Comparison of ENCODE assay signal across 8 cellular contexts in genomic region chr19:7394728-7395359, GRCh38. TPM values are rescaled to one million over a fixed set of nuclear protein-coding genes. Genes with fewer than 3 reads are reported as not detected.
A peak's percentile ranks its signal among the peaks of the same experiment; 100 is the strongest.
DNase-seq lines count a peak whose midpoint lies in the region; ATAC-seq and TF ChIP-seq lines count a peak whose summit lies in the region.

No MANE protein-coding gene starts in this region.

- 0 to 1% methylated on average over 11 to 40 of the region's 61 CpGs for WGBS in testis, 2 donors

- no peaks in the 10 kb centered on the region for H3K9me3 ChIP-seq in testis

- H3K4me3 Mint-ChIP-seq in activated naive CD8-positive, alpha-beta T cell treated with anti-CD3 and anti-CD28 coated beads, Interleukin-2, amount 10 ng/mL, durations not matched to agents 7 days and 5 days, result peak overlapping the region; percentile 91
- peak overlapping the region; percentile 89 for H3K4me3 Mint-ChIP-seq in osteocyte (ENCODE audit: unreplicated experiment)

- peak; percentile 96 for ATAC-seq in activated naive CD8-positive, alpha-beta T cell treated with anti-CD3 and anti-CD28 coated beads, Interleukin-2, amount 10 ng/mL, durations not matched to agents 7 days and 5 days (ENCODE audit: low read depth)

- intact Hi-C loops in head of caudate nucleus (cut with DNase I), result loop anchor here (10.0 kb wide), 1 partner anchor 130 kb away; the partner anchor contains the start of gene MCOLN1
- intact Hi-C loops in testis (cut with DNase I; ENCODE audit: low total_unique reads), result no loop called here

- H3K36me3 ChIP-seq in testis (ENCODE audit: low read depth, missing control alignments), result no peaks in the 10 kb centered on the region

- peaks cover 13% of the 10 kb centered on the region for H3K4me1 Mint-ChIP-seq in activated naive CD8-positive, alpha-beta T cell treated with anti-CD3 and anti-CD28 coated beads, Interleukin-2, amount 10 ng/mL, durations not matched to agents 7 days and 5 days
- H3K4me1 Mint-ChIP-seq in osteocyte (ENCODE audit: unreplicated experiment), result peaks cover 41% of the 10 kb centered on the region

- H3K36me3 Mint-ChIP-seq in activated naive CD8-positive, alpha-beta T cell treated with anti-CD3 and anti-CD28 coated beads, Interleukin-2, amount 10 ng/mL, durations not matched to agents 7 days and 5 days, result peaks cover 3% of the 10 kb centered on the region
- H3K36me3 Mint-ChIP-seq in osteocyte (ENCODE audit: unreplicated experiment), result no peaks in the 10 kb centered on the region

- H3K4me3 ChIP-seq in HFF-Myc (replicated peaks; ENCODE audit: low read depth, low read length) (peak overlapping the region; percentile 56), testis (peak overlapping the region; percentile 88 to 93)

- TF ChIP-seq POLR2A in testis (IDR thresholded peaks at IDR 0.05), result no peak

- H3K27me3 ChIP-seq in testis, result no peaks in the 10 kb centered on the region

- DNase-seq in G401 (ENCODE audit: low spot score) (peak; percentile 90), HFF-Myc (ENCODE audit: extremely low read depth, low read depth) (peak; percentile 53), NCI-H1092 (lab: John Stamatoyannopoulos, UW) (peak; percentile 83), SKM-1 treated with dmso at 0.1 percent for 144 hours (lab: John Stamatoyannopoulos, UW; ENCODE audit: unreplicated experiment) (peak; percentile 58), head of caudate nucleus (peak; percentile 67 to 98 (median 94)), osteocyte (ENCODE audit: extremely low spot score, unreplicated experiment) (peak; percentile 98), testis (peak; percentile 88)
- DNase-seq in activated naive CD8-positive, alpha-beta T cell treated with anti-CD3 and anti-CD28 coated beads, Interleukin-2, amount 10 ng/mL, durations not matched to agents 7 days and 5 days, result peak; percentile 99

- no peaks in the 10 kb centered on the region for H3K9me3 Mint-ChIP-seq in activated naive CD8-positive, alpha-beta T cell treated with anti-CD3 and anti-CD28 coated beads, Interleukin-2, amount 10 ng/mL, durations not matched to agents 7 days and 5 days
- no peaks in the 10 kb centered on the region for H3K9me3 Mint-ChIP-seq in osteocyte (ENCODE audit: unreplicated experiment)

- TF ChIP-seq CTCF in HFF-Myc (IDR thresholded peaks at IDR 0.05; ENCODE audit: low read depth, low read length, missing control alignments) (no peak), osteocyte (IDR thresholded peaks at IDR 0.05) (no peak), testis (IDR thresholded peaks at IDR 0.05) (no peak)

- H3K4me1 ChIP-seq in testis, result peaks cover 22% of the 10 kb centered on the region

- in situ Hi-C loops in G401 (cut with HindIII; ENCODE audit: low sequenced_read_pairs), result no loop called here

- POLR2A ChIA-PET in activated naive CD8-positive, alpha-beta T cell treated with anti-CD3 and anti-CD28 coated beads, Interleukin-2, amount 10 ng/mL, durations not matched to agents 7 days and 5 days (lab: Charles Lee), result interaction anchor here (0.6 to 1.9 kb wide), 5 partner anchors 12 to 296 kb away, joined by 3 to 4 read pairs (median 3); no protein-coding TSS in a partner anchor

- no peaks in the 10 kb centered on the region for H3K27me3 Mint-ChIP-seq in activated naive CD8-positive, alpha-beta T cell treated with anti-CD3 and anti-CD28 coated beads, Interleukin-2, amount 10 ng/mL, durations not matched to agents 7 days and 5 days
- no peaks in the 10 kb centered on the region for H3K27me3 Mint-ChIP-seq in osteocyte (ENCODE audit: unreplicated experiment)

- peak overlapping the region; percentile 85 for H3K27ac Mint-ChIP-seq in activated naive CD8-positive, alpha-beta T cell treated with anti-CD3 and anti-CD28 coated beads, Interleukin-2, amount 10 ng/mL, durations not matched to agents 7 days and 5 days
- H3K27ac Mint-ChIP-seq in osteocyte (ENCODE audit: unreplicated experiment), result peak overlapping the region; percentile 70

- H3K27ac ChIP-seq in testis, result peak overlapping the region; percentile 67 to 73

RNA-seq across cellular contexts. Expression of gene ARHGEF18, which starts 46.1 kb away (rescaled TPM):
- total RNA-seq in G401 (2014; rRNA removed; shearing (Covaris generic)), result 33.0 and 33.2 TPM in 2 replicates
- 10 to 100 TPM; 48.9 to 51.3 TPM for total RNA-seq in activated naive CD8-positive, alpha-beta T cell treated with anti-CD3 and anti-CD28 coated beads, Interleukin-2, amount 10 ng/mL, durations not matched to agents 7 days and 5 days
- total RNA-seq in osteocyte (42.6 and 45.1 TPM in 2 replicates), testis (10 to 100 TPM; 33.4 to 42.7 TPM)
- 17.9 TPM for polyA plus RNA-seq in testis (ENCODE audit: insufficient read depth, low read depth, low replicate concordance)

Comparison
In these comparisons a context has a peak if more than half of its experiments do, and no peak if none do; other contexts are left out.
1. Peak in every context shown above with its lines: DNase-seq, ATAC-seq, H3K4me3 ChIP-seq and H3K27ac ChIP-seq.